ENCODE assay signal across 9 cellular contexts in the genomic region with DNA sequence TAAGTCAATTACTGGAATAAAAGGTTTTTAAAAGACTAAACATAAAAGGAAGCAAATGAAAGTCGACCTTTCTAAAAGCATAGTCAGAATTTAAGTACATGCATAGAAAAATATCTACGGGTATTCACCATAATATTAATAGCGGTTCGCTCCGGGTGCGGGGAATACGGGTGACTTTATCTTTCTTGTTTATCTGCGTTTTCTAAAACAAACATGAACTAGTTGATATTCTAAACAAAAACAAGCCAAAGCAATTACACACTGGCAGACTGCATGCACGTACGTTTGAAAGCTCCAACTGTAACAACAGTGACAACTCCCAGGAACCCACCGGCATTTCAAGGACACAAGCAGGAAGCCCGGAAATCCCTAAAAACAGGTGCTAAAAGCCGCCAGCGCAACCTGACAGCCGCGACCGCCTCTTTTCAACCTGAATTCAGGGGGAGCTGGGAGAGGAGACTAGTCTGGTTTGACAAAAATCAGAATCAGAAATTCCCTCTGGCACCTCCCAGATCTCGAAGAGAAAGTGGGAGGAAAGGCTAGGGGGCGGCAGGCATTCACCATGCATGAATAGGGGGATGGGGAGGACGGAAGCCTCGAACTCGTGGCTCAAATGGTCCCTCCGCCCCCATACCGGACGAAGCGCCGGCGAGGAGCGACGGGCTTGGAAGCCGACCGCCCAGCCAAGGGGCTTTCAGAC. TPM values are rescaled to one million over a fixed set of nuclear protein-coding genes. Genes with fewer than 3 reads are reported as not detected.
DNase-seq lines count a peak whose midpoint lies in the region; ATAC-seq and TF ChIP-seq lines count a peak whose summit lies in the region.
"Had no signal": no experiment of that assay in that cellular context is flagged by ENCODE, and none has a peak within 500 bp of the region (broad histone marks: within the 10 kb centered on the region; RNA-seq: fewer than 3 reads in every experiment).

No MANE protein-coding gene starts in this region.

- H2AFZ ChIP-seq in SU-DHL-6 (ENCODE audit: low read depth, low read length, severe bottlenecking), result no peak overlapping the region

- ATAC-seq in GM19324 (IDR thresholded peaks at IDR 0.05; ENCODE audit: low FRiP score, unreplicated experiment), result peak; percentile 16
- ATAC-seq in HG03354 (IDR thresholded peaks at IDR 0.05; ENCODE audit: poor library complexity, severe bottlenecking, unreplicated experiment), result peak; percentile 18

- peak overlapping the region; percentile 91 to 98 (median 95) for H3K4me3 Mint-ChIP-seq in CD4-positive, alpha-beta memory T cell
- peak overlapping the region; percentile 98 for H3K4me3 Mint-ChIP-seq in nephron progenitor cell

- H3K27ac ChIP-seq in CD4-positive, alpha-beta memory T cell (ENCODE audit: low read depth, low read length), result peak overlapping the region; percentile 80
- H3K27ac ChIP-seq in SU-DHL-6 (ENCODE audit: low read depth, low read length) (peak overlapping the region; percentile 83), epithelial cell of prostate (peak overlapping the region; percentile 95)

- H3K9me2 ChIP-seq in SU-DHL-6 (replicated peaks; ENCODE audit: insufficient read depth, low read length), result no peaks in the 10 kb centered on the region

- TF ChIP-seq CTCF in SU-DHL-6 (IDR thresholded peaks at IDR 0.05; ENCODE audit: insufficient read depth, low read length, poor library complexity, severe bottlenecking) (no peak), nephron progenitor cell (IDR thresholded peaks at IDR 0.05) (no peak)

- H3K36me3 Mint-ChIP-seq in CD4-positive, alpha-beta memory T cell, result peaks cover 4 to 14% of the 10 kb centered on the region in 2 donors
- H3K36me3 Mint-ChIP-seq in nephron progenitor cell (ENCODE audit: low read depth), result peaks cover 37% of the 10 kb centered on the region

- peaks cover 23 to 48% (median 36%) of the 10 kb centered on the region in 4 donors for H3K4me1 Mint-ChIP-seq in CD4-positive, alpha-beta memory T cell
- peaks cover 32% of the 10 kb centered on the region for H3K4me1 Mint-ChIP-seq in nephron progenitor cell

- H3K27me3 ChIP-seq in CD4-positive, alpha-beta memory T cell (ENCODE audit: insufficient read depth, low read length), result no peaks in the 10 kb centered on the region
- no peaks in the 10 kb centered on the region for H3K27me3 ChIP-seq in SU-DHL-6 (ENCODE audit: low read length)

- peak overlapping the region; percentile 89 for H3K9ac ChIP-seq in SU-DHL-6 (ENCODE audit: low read length)

- H3K4me2 ChIP-seq in SU-DHL-6 (ENCODE audit: low read depth, low read length, poor library complexity, severe bottlenecking), result peak overlapping the region; percentile 95

- H3F3A ChIP-seq in SU-DHL-6 (ENCODE audit: insufficient read depth), result no peaks in the 10 kb centered on the region

- intact Hi-C loops in CD4-positive, alpha-beta memory T cell (cut with micrococcal nuclease), result loop anchor here (1.0 to 5.0 kb wide), 6 partner anchors 34 to 1060 kb away; a partner anchor contains a TSS

- peaks cover 36% of the 10 kb centered on the region for H4K20me1 ChIP-seq in SU-DHL-6 (ENCODE audit: low read depth, low read length)

- H3K9me3 Mint-ChIP-seq in CD4-positive, alpha-beta memory T cell, result no peaks in the 10 kb centered on the region
- H3K9me3 Mint-ChIP-seq in nephron progenitor cell, result peaks cover 26% of the 10 kb centered on the region

- H3K79me2 ChIP-seq in SU-DHL-6 (ENCODE audit: insufficient read depth, low read length), result peaks cover 51% of the 10 kb centered on the region

- peaks cover 39% of the 10 kb centered on the region for H3K4me1 ChIP-seq in CD4-positive, alpha-beta memory T cell (ENCODE audit: insufficient read depth, low read length)

- H3K4me3 ChIP-seq in CD4-positive, alpha-beta memory T cell (ENCODE audit: low read length in 2 of 2), result peak overlapping the region; percentile 62 to 94
- peak overlapping the region; percentile 98 for H3K4me3 ChIP-seq in SU-DHL-6 (ENCODE audit: insufficient read depth, low read length, poor library complexity, severe bottlenecking)

- DNase-seq in CD4-positive, alpha-beta memory T cell, result peak in 1 of 5 donors; percentile 38
- DNase-seq in epithelial cell of prostate (ENCODE audit: low read depth, low spot score) (no peak), nephron progenitor cell (no peak), AG20443 (ENCODE audit: low spot score) (no peak)
- no peak for DNase-seq in activated CD8-positive, alpha-beta memory T cell treated with anti-CD3 and anti-CD28 coated beads, Interleukin-2, amount 50 U/mL, for 48 hours

- CTCF ChIA-PET in CD4-positive, alpha-beta memory T cell (lab: Charles Lee; ENCODE audit: partially characterized antibody), result no interaction called here

- no peaks in the 10 kb centered on the region for H3K27me3 Mint-ChIP-seq in CD4-positive, alpha-beta memory T cell
- H3K27me3 Mint-ChIP-seq in nephron progenitor cell (ENCODE audit: low read depth, poor library complexity), result no peaks in the 10 kb centered on the region

- POLR2A ChIA-PET in CD4-positive, alpha-beta memory T cell (lab: Charles Lee; ENCODE audit: partially characterized antibody), result interaction anchor here (1.0 to 2.5 kb wide), 3 partner anchors 9 to 93 kb away, joined by 4 to 16 read pairs (median 7); a partner anchor contains a TSS

- no peaks in the 10 kb centered on the region for H3K9me3 ChIP-seq in CD4-positive, alpha-beta memory T cell (ENCODE audit: control insufficient read depth in 1 of 2, low read length in 2 of 2)
- H3K9me3 ChIP-seq in SU-DHL-6 (ENCODE audit: insufficient read depth, low read length), result no peaks in the 10 kb centered on the region

- no peaks in the 10 kb centered on the region for H3K36me3 ChIP-seq in CD4-positive, alpha-beta memory T cell (ENCODE audit: insufficient read depth, low read length)
- H3K36me3 ChIP-seq in SU-DHL-6 (ENCODE audit: low read length), result peaks cover 23% of the 10 kb centered on the region

- H3K27ac Mint-ChIP-seq in CD4-positive, alpha-beta memory T cell, result peak overlapping the region; percentile 84 to 94 (median 92)
- peak overlapping the region; percentile 91 for H3K27ac Mint-ChIP-seq in nephron progenitor cell

RNA-seq across cellular contexts. Expression of a gene that starts 0.5 kb away (rescaled TPM):
- total RNA-seq in CD4-positive, alpha-beta memory T cell, result 10 to 100 TPM; 57.3 to 59.8 TPM
- 1 to 10 TPM; 1.4 to 8.7 TPM for polyA plus RNA-seq in CD4-positive, alpha-beta memory T cell

RNA-seq across cellular contexts. Expression of a gene that starts 49.6 kb away (rescaled TPM):
- total RNA-seq in CD4-positive, alpha-beta memory T cell, result under 1 TPM in 1 of 2 experiments, not detected in 1; 0.20 TPM
- polyA plus RNA-seq in CD4-positive, alpha-beta memory T cell, result not detected
- total RNA-seq: activated CD8-positive, alpha-beta memory T cell treated with anti-CD3 and anti-CD28 coated beads for 36 hours had no signal
